8 cellular contexts compared by ENCODE assay signal in the genomic region with DNA sequence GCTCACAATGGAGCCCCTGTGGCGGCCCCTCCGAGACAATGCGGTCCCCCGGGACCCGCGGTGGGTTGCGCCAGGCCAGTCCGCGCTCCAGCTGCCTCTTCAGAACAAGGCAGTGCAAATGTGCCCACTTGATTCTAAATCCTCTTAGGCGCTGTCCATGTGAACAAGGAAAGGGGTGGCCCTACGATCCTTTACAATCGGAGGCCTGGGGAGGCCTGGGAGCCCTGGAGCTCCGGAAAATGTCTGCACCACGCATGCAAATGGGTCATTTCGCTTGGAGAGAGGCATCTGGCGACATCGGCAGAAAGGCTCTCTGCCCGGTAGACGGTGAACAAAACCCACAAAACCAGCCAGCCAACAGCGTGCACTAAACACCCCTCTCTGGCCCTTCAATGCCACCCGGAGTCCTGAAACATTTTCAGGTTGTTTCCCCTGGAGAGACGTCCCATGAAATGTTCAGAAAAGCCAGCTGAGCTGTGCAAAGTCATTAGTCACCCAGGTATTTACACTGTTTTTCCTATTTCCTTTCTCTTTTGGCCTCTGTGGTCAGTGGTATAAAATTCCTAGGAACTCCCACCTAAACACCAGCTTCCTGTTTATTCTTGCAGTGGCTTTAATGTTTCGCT.
A peak's percentile ranks its signal among the peaks of the same experiment; 100 is the strongest.
DNase-seq lines count a peak whose midpoint lies in the region; ATAC-seq and TF ChIP-seq lines count a peak whose summit lies in the region.

No MANE protein-coding gene starts in this region.

- H3K9me3 ChIP-seq in HEK293 (ENCODE audit: control insufficient read depth, insufficient read depth, low read depth, low read length) (no peaks in the 10 kb centered on the region), psoas muscle (no peaks in the 10 kb centered on the region)

- H3K4me1 ChIP-seq in HEK293 (ENCODE audit: control insufficient read depth, insufficient read depth, low read length) (peaks cover 13% of the 10 kb centered on the region), psoas muscle (peaks cover 10% of the 10 kb centered on the region)

- intact Hi-C loops in psoas muscle (cut with DNase I), result loop anchor here in 1 of 2 donors (5.0 to 10.0 kb wide), 3 partner anchors 92 to 350 kb away; partner anchors contain the start of gene ZEB1

- H3K36me3 ChIP-seq in HEK293 (ENCODE audit: control insufficient read depth in 2 of 2, insufficient read depth in 1 of 2, low read length in 2 of 2) (no peaks in the 10 kb centered on the region), psoas muscle (ENCODE audit: insufficient read depth in 1 of 2, low read depth in 1 of 2) (no peaks in the 10 kb centered on the region)

- H3K27me3 ChIP-seq in psoas muscle (ENCODE audit: insufficient read depth in 3 of 3, low read length in 2 of 3), result no peaks in the 10 kb centered on the region

- CTCF ChIA-PET in HEK293 (lab: Yijun Ruan, JAX), result interaction anchor here (0.6 to 1.1 kb wide), 2 partner anchors 12 to 46 kb away, joined by 3 read pairs; no protein-coding TSS in a partner anchor

- H3K27ac ChIP-seq in HEK293 (ENCODE audit: extremely low read depth, low read depth, low read length) (peak overlapping the region; percentile 80), psoas muscle (peak overlapping the region; percentile 95)

- POLR2A ChIA-PET in HEK293 (lab: Yijun Ruan, JAX), result interaction anchor here (1.8 kb wide), 1 partner anchor 102 kb away, joined by 9 read pairs; the partner anchor contains the start of gene ZNF438

- H3K4me3 ChIP-seq in HEK293 (ENCODE audit: low read depth, low read length), result peak overlapping the region; percentile 16
- H3K4me3 ChIP-seq in psoas muscle, result peak overlapping the region; percentile 70

- ATAC-seq in psoas muscle, result peak; percentile 48 to 67 (median 65)

- WGBS in psoas muscle, 3 donors, result 5 to 12% (median 6%) methylated on average over 23 of the region's 23 CpGs

- TF ChIP-seq CTCF in HEK293 (tag by site-specific recombination; IDR thresholded peaks at IDR 0.05) (no peak), psoas muscle (IDR thresholded peaks at IDR 0.05) (no peak)

- DNase-seq in NCI-H2171 treated with DMSO at 0.1 percent for 48 hours (lab: John Stamatoyannopoulos, UW) (peak; percentile 73), NCI-H2171 (lab: John Stamatoyannopoulos, UW) (no peak), NCI-H526 (lab: John Stamatoyannopoulos, UW) (peak; percentile 50 to 77), amygdala (lab: John Stamatoyannopoulos, UW) (peak in 38 of 56 donors; percentile 18 to 81 (median 64)), hippocampal formation (lab: John Stamatoyannopoulos, UW) (peak; percentile 62 to 73), psoas muscle (peak in 1 of 2 donors; percentile 56)
- no peak for DNase-seq in activated effector memory CD4-positive, alpha-beta T cell treated with Interleukin-2 at 50 U/mL for 16 hours

TF ChIP-seq in HEK293, 187 proteins besides CTCF, POLR2A, EP300 and RAD21 (continues in another document):
- TF ChIP-seq YY1 (tag by site-specific recombination; IDR thresholded peaks at IDR 0.05), result 0 out of 2 replicates have a peak, but pooled peaks have one; percentile 22
- TF ChIP-seq ZBTB20 (tag by site-specific recombination; IDR thresholded peaks at IDR 0.05), result peak; percentile 33; the same call in 1 of the 2 replicates
- no peak for TF ChIP-seq ZNF280D (tag by site-specific recombination; IDR thresholded peaks at IDR 0.05)
- TF ChIP-seq, protein P1, sequence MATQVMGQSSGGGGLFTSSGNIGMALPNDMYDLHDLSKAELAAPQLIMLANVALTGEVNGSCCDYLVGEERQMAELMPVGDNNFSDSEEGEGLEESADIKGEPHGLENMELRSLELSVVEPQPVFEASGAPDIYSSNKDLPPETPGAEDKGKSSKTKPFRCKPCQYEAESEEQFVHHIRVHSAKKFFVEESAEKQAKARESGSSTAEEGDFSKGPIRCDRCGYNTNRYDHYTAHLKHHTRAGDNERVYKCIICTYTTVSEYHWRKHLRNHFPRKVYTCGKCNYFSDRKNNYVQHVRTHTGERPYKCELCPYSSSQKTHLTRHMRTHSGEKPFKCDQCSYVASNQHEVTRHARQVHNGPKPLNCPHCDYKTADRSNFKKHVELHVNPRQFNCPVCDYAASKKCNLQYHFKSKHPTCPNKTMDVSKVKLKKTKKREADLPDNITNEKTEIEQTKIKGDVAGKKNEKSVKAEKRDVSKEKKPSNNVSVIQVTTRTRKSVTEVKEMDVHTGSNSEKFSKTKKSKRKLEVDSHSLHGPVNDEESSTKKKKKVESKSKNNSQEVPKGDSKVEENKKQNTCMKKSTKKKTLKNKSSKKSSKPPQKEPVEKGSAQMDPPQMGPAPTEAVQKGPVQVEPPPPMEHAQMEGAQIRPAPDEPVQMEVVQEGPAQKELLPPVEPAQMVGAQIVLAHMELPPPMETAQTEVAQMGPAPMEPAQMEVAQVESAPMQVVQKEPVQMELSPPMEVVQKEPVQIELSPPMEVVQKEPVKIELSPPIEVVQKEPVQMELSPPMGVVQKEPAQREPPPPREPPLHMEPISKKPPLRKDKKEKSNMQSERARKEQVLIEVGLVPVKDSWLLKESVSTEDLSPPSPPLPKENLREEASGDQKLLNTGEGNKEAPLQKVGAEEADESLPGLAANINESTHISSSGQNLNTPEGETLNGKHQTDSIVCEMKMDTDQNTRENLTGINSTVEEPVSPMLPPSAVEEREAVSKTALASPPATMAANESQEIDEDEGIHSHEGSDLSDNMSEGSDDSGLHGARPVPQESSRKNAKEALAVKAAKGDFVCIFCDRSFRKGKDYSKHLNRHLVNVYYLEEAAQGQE (tag by site-specific recombination; IDR thresholded peaks at IDR 0.05), result peak; percentile 52
- no peak for TF ChIP-seq ZNF707 (tag by site-specific recombination; IDR thresholded peaks at IDR 0.05)
- 0 out of 2 replicates have a peak, but pooled peaks have one; percentile 17 for TF ChIP-seq ZNF561 (tag by site-specific recombination; IDR thresholded peaks at IDR 0.05; ENCODE audit: borderline replicate concordance)
- TF ChIP-seq ZNF626 (tag by site-specific recombination; IDR thresholded peaks at IDR 0.05), result no peak
- TF ChIP-seq, protein P2, sequence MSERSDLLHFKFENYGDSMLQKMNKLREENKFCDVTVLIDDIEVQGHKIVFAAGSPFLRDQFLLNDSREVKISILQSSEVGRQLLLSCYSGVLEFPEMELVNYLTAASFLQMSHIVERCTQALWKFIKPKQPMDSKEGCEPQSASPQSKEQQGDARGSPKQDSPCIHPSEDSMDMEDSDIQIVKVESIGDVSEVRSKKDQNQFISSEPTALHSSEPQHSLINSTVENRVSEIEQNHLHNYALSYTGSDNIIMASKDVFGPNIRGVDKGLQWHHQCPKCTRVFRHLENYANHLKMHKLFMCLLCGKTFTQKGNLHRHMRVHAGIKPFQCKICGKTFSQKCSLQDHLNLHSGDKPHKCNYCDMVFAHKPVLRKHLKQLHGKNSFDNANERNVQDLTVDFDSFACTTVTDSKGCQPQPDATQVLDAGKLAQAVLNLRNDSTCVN (tag by site-specific recombination; optimal IDR thresholded peaks at IDR 0.05), result peak; percentile 7
- no peak for TF ChIP-seq ZNF18 (tag by site-specific recombination; IDR thresholded peaks at IDR 0.05)

Comparison
In these comparisons a context has a peak if more than half of its experiments do, and no peak if none do; other contexts are left out.
1. DNase-seq: peak in NCI-H2171 treated with DMSO at 0.1 percent for 48 hours (single experiment), NCI-H526 (2 of 2), amygdala (38 of 56) and hippocampal formation (2 of 2); none in NCI-H2171 (single experiment) and activated effector memory CD4-positive, alpha-beta T cell treated with Interleukin-2 at 50 U/mL for 16 hours (single experiment).